17 cellular contexts compared by ENCODE assay signal in the genomic region with DNA sequence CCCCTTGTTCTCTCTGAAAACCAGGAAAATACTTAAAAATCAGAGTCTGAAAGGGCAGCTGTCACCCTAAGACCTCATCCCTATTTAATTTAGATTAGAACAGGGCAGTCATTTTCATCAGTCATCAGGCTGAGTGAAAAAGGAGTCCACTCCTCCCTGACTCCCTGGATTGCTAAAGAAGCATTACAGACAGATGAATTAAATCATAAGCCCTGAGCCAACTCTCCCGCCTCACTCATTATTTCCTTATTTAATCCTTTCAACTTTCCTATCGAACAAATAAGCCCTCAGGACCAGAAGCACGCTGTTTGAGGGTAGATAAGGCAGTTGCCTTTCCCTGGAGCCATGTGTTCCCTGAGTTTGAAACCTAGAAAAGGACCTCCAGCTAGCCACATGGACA.
"Had no signal": no experiment of that assay in that cellular context is flagged by ENCODE, and none has a peak within 500 bp of the region (broad histone marks: within the 10 kb centered on the region; RNA-seq: fewer than 3 reads in every experiment).

No MANE protein-coding gene starts in this region.

- H3K27me3 Mint-ChIP-seq: stimulated activated naive B cell treated with anti-CD40 and anti-IgM and Interleukin-4, amounts not matched to agents 10 μg/mL and 1 μg/mL and 100 μg/mL, for 72 hours had no signal

- H3K27ac Mint-ChIP-seq: endodermal cell; natural killer cell treated with Interleukin-12 subunit alpha and Interleukin-12 subunit beta and Interleukin-15 and Interleukin-18, amount 100 ng/mL, for 72 hours; stimulated activated naive B cell treated with anti-CD40 and anti-IgM and Interleukin-4, amounts not matched to agents 10 μg/mL and 1 μg/mL and 100 μg/mL, for 72 hours had no signal

- H3K4me3 Mint-ChIP-seq: endodermal cell; natural killer cell treated with Interleukin-12 subunit alpha and Interleukin-12 subunit beta and Interleukin-15 and Interleukin-18, amount 100 ng/mL, for 72 hours; stimulated activated naive B cell treated with anti-CD40 and anti-IgM and Interleukin-4, amounts not matched to agents 10 μg/mL and 1 μg/mL and 100 μg/mL, for 72 hours had no signal

- ATAC-seq: heart left ventricle; natural killer cell treated with Interleukin-12 subunit alpha and Interleukin-12 subunit beta and Interleukin-15 and Interleukin-18, amount 100 ng/mL, for 72 hours; psoas muscle; right lobe of liver; stimulated activated naive B cell treated with anti-CD40 and anti-IgM and Interleukin-4, amounts not matched to agents 10 μg/mL and 1 μg/mL and 100 μg/mL, for 72 hours had no signal

- H3K36me3 Mint-ChIP-seq: natural killer cell treated with Interleukin-12 subunit alpha and Interleukin-12 subunit beta and Interleukin-15 and Interleukin-18, amount 100 ng/mL, for 72 hours; stimulated activated naive B cell treated with anti-CD40 and anti-IgM and Interleukin-4, amounts not matched to agents 10 μg/mL and 1 μg/mL and 100 μg/mL, for 72 hours had no signal

- H3K9me3 Mint-ChIP-seq: natural killer cell treated with Interleukin-12 subunit alpha and Interleukin-12 subunit beta and Interleukin-15 and Interleukin-18, amount 100 ng/mL, for 72 hours had no signal

- DNase-seq: colonic mucosa; effector CD4-positive, alpha-beta T cell; endodermal cell; heart left ventricle; hippocampal formation; mammary epithelial cell; midbrain; psoas muscle; retina; right lobe of liver; stimulated activated CD4-positive, alpha-beta T cell treated with anti-CD3 and anti-CD28 coated beads, Interleukin-1b, Interleukin-23, amount 100 ng/mL, for 48 hours; stimulated activated CD4-positive, alpha-beta T cell treated with anti-CD3 and anti-CD28 coated beads, Interleukin-4, amount 100 ng/mL, for 24 hours; stimulated activated naive B cell treated with anti-CD40 and anti-IgM and Interleukin-4, amounts not matched to agents 10 μg/mL and 1 μg/mL and 100 μg/mL, for 72 hours; stomach; substantia nigra; transverse colon had no signal

- H3K4me1 Mint-ChIP-seq: endodermal cell had no signal
